ENCODE assay signal across 28 cellular contexts in genomic region chr17:28958820-28959455, GRCh38. TPM values are rescaled to one million over a fixed set of nuclear protein-coding genes. Genes with fewer than 3 reads are reported as not detected.
DNase-seq lines count a peak whose midpoint lies in the region; ATAC-seq and TF ChIP-seq lines count a peak whose summit lies in the region.
"Had no signal": no experiment of that assay in that cellular context is flagged by ENCODE, and none has a peak within 500 bp of the region (broad histone marks: within the 10 kb centered on the region; RNA-seq: fewer than 3 reads in every experiment).

No MANE protein-coding gene starts in this region.

- H3K4me2 ChIP-seq in neuronal stem cell (ENCODE audit: insufficient read depth, low read length, poor library complexity, severe bottlenecking) (no peak overlapping the region), SK-N-SH (no peak overlapping the region)

- H3K27ac Mint-ChIP-seq in activated T-cell treated with anti-CD3 and anti-CD28 coated beads, Interleukin-2, amount 50 U/mL, for 24 hours = no peak overlapping the region
- no peak overlapping the region for H3K27ac Mint-ChIP-seq in chondrocyte (ENCODE audit: unreplicated experiment)

- no peaks in the 10 kb centered on the region for H3K36me3 ChIP-seq in neuronal stem cell (replicated peaks in 1 of 2; ENCODE audit: control insufficient read depth in 2 of 2, insufficient read depth in 2 of 2, low read length in 2 of 2)
- no peaks in the 10 kb centered on the region for H3K36me3 ChIP-seq in aorta (ENCODE audit: control insufficient read depth in 1 of 2, insufficient read depth in 2 of 2, low read length in 1 of 2)
- H3K36me3 ChIP-seq in SK-N-SH (replicated peaks in 1 of 2; ENCODE audit: control insufficient read depth in 1 of 2, insufficient read depth in 2 of 2, low read length in 1 of 2) = no peaks in the 10 kb centered on the region

- no peak for TF ChIP-seq POLR2A in lower leg skin (IDR thresholded peaks at IDR 0.05)

- H3K9ac ChIP-seq in neuronal stem cell (ENCODE audit: low read depth, low read length, poor library complexity) (no peak overlapping the region), SK-N-SH (no peak overlapping the region)

- H2BK5ac ChIP-seq in neuronal stem cell (ENCODE audit: low read length) = peak overlapping the region; percentile 54

- no peak overlapping the region for H3K4me3 Mint-ChIP-seq in activated T-cell treated with anti-CD3 and anti-CD28 coated beads, Interleukin-2, amount 50 U/mL, for 24 hours
- no peak overlapping the region for H3K4me3 Mint-ChIP-seq in chondrocyte (ENCODE audit: unreplicated experiment)

- H3K4me3 ChIP-seq in neuronal stem cell (ENCODE audit: low read length in 2 of 2) = no peak overlapping the region
- H3K4me3 ChIP-seq in aorta (ENCODE audit: low read length in 2 of 2) = no peak overlapping the region
- H3K4me3 ChIP-seq in SK-N-SH (ENCODE audit: low read depth in 2 of 2, low read length in 1 of 2) = no peak overlapping the region
- no peak overlapping the region for H3K4me3 ChIP-seq in lower leg skin (ENCODE audit: low read depth, poor library complexity, severe bottlenecking)
- H3K4me3 ChIP-seq: K562, SK-N-MC had no signal

- WGBS in neuronal stem cell (ENCODE audit: extremely low coverage in 2 of 2, insufficient read length in 2 of 2, insufficient replicate concordance in 1 of 2), 2 donors = no CpG with 5 or more reads among the region's 18 CpGs
- 91 to 94% methylated on average over 18 of the region's 18 CpGs for WGBS in aorta, 2 donors
- whole genome bisulfite sequencing in SK-N-SH (ENCODE audit: low lambda C conversion rate) = 93% methylated on average over 3 of the region's 18 CpGs
- 94 to 99% methylated on average over 15 to 18 of the region's 18 CpGs for WGBS in lower leg skin, 2 donors

- no peak for TF ChIP-seq EP300 in SK-N-SH (IDR thresholded peaks at IDR 0.05; ENCODE audit: borderline replicate concordance in 1 of 2, low read depth in 1 of 2, low read length in 1 of 2)

- H3K4me1 Mint-ChIP-seq in activated T-cell treated with anti-CD3 and anti-CD28 coated beads, Interleukin-2, amount 50 U/mL, for 24 hours (ENCODE audit: low read depth) = no peaks in the 10 kb centered on the region
- H3K4me1 Mint-ChIP-seq in chondrocyte (ENCODE audit: low read depth) = no peaks in the 10 kb centered on the region

- H4K91ac ChIP-seq in neuronal stem cell (ENCODE audit: low read depth, low read length, poor library complexity) = no peak overlapping the region

- peak; percentile 27 for DNase-seq in activated T-cell treated with anti-CD3 and anti-CD28 coated beads, Interleukin-2, amount 50 U/mL, for 24 hours
- no peak for DNase-seq in activated T-cell treated with anti-CD3 and anti-CD28 coated beads, Interleukin-2, amount 50 U/mL, for 1 hour
- DNase-seq in chondrocyte (ENCODE audit: low spot score) (peak; percentile 92), neuronal stem cell (ENCODE audit: low spot score) (no peak), aorta (peak in 1 of 2 donors; percentile 73), SK-N-SH (no peak), lower leg skin (ENCODE audit: low spot score in 2 of 2) (no peak)
- DNase-seq: ACHN, Calu3, DMS79 treated with DMSO at 0.1 percent for 48 hours, GF-D8, GOT3, Kasumi-1, MV-4-11, NCI-H1105, NCI-H146, NCI-H1930, NCI-H2107, NCI-H524, NCI-H774, SIG-M5 had no signal

- no peak overlapping the region for H4K8ac ChIP-seq in neuronal stem cell (ENCODE audit: low read depth, low read length)

- H2BK15ac ChIP-seq in neuronal stem cell (ENCODE audit: low read length) = peak overlapping the region; percentile 10

- H4K20me1 ChIP-seq in SK-N-SH (ENCODE audit: insufficient read depth) = no peaks in the 10 kb centered on the region

- ATAC-seq in aorta (ENCODE audit: low FRiP score) = peak; percentile 40
- ATAC-seq in GM18498 (IDR thresholded peaks at IDR 0.05; ENCODE audit: unreplicated experiment) = no peak
- ATAC-seq: K562 had no signal

- TF ChIP-seq RAD21 in SK-N-SH (IDR thresholded peaks at IDR 0.05; ENCODE audit: low read length) = no peak

- H3K9me3 ChIP-seq in neuronal stem cell (replicated peaks in 1 of 2; ENCODE audit: control insufficient read depth in 2 of 2, insufficient read depth in 1 of 2, low read depth in 1 of 2, low read length in 2 of 2) (no peaks in the 10 kb centered on the region), aorta (ENCODE audit: control insufficient read depth, low read length) (no peaks in the 10 kb centered on the region), SK-N-SH (no peaks in the 10 kb centered on the region)

- no peak overlapping the region for H3K23ac ChIP-seq in neuronal stem cell (ENCODE audit: low read depth, low read length, poor library complexity)

- H3K36me3 Mint-ChIP-seq in activated T-cell treated with anti-CD3 and anti-CD28 coated beads, Interleukin-2, amount 50 U/mL, for 24 hours (ENCODE audit: low read depth) = no peaks in the 10 kb centered on the region
- H3K36me3 Mint-ChIP-seq in chondrocyte (ENCODE audit: low read depth) = no peaks in the 10 kb centered on the region

- H3K9me2 ChIP-seq in SK-N-SH = no peaks in the 10 kb centered on the region

- H3K4me1 ChIP-seq in neuronal stem cell (ENCODE audit: control insufficient read depth in 2 of 2, insufficient read depth in 1 of 2, low read depth in 1 of 2, low read length in 2 of 2) (no peaks in the 10 kb centered on the region), aorta (ENCODE audit: control insufficient read depth in 1 of 2, insufficient read depth in 2 of 2, low read length in 2 of 2) (no peaks in the 10 kb centered on the region), SK-N-SH (ENCODE audit: control insufficient read depth in 1 of 2, insufficient read depth in 2 of 2, low read depth in 1 of 2, low read length in 1 of 2) (no peaks in the 10 kb centered on the region)

- POLR2A ChIA-PET in SK-N-SH (lab: Yijun Ruan, JAX) = no interaction called here

- no peak overlapping the region for H3K14ac ChIP-seq in neuronal stem cell (ENCODE audit: low read length)

- H3K18ac ChIP-seq in neuronal stem cell (ENCODE audit: low read length) = no peak overlapping the region

- TF ChIP-seq CTCF in chondrocyte (IDR thresholded peaks at IDR 0.05) (no peak), SK-N-SH (IDR thresholded peaks at IDR 0.05) (no peak), lower leg skin (IDR thresholded peaks at IDR 0.05) (no peak)

- no peak overlapping the region for H2AFZ ChIP-seq in neuronal stem cell (ENCODE audit: low read length)
- no peak overlapping the region for H2AFZ ChIP-seq in SK-N-SH (ENCODE audit: low read depth)

- H3K79me1 ChIP-seq in neuronal stem cell (ENCODE audit: low read depth, low read length) = no peaks in the 10 kb centered on the region

- H2BK120ac ChIP-seq in neuronal stem cell (ENCODE audit: low read depth, low read length) = no peak overlapping the region

- H3K27ac ChIP-seq in neuronal stem cell (replicated peaks; ENCODE audit: low read length) (no peak overlapping the region), aorta (ENCODE audit: low read depth in 1 of 2, low read length in 2 of 2) (no peak overlapping the region), SK-N-SH (ENCODE audit: low read depth in 2 of 2, low read length in 1 of 2) (no peak overlapping the region)
- H3K27ac ChIP-seq: 22Rv1, SK-N-MC had no signal

- no peaks in the 10 kb centered on the region for H3K9me3 Mint-ChIP-seq in activated T-cell treated with anti-CD3 and anti-CD28 coated beads, Interleukin-2, amount 50 U/mL, for 24 hours
- no peaks in the 10 kb centered on the region for H3K9me3 Mint-ChIP-seq in chondrocyte (ENCODE audit: low read depth)

- no peaks in the 10 kb centered on the region for H3K27me3 ChIP-seq in neuronal stem cell (ENCODE audit: control insufficient read depth in 3 of 3, insufficient read depth in 3 of 3, low read depth in 1 of 3, low read length in 3 of 3)
- no peaks in the 10 kb centered on the region for H3K27me3 ChIP-seq in aorta (ENCODE audit: control insufficient read depth in 1 of 2, insufficient read depth in 2 of 2, low read length in 1 of 2)
- no peaks in the 10 kb centered on the region for H3K27me3 ChIP-seq in SK-N-SH (ENCODE audit: insufficient read depth)

- H3F3A ChIP-seq in SK-N-SH (replicated peaks; ENCODE audit: insufficient read depth) = no peaks in the 10 kb centered on the region

- H3K4ac ChIP-seq in neuronal stem cell (ENCODE audit: low read length) = no peak overlapping the region

- no peaks in the 10 kb centered on the region for H3K79me2 ChIP-seq in SK-N-SH (ENCODE audit: insufficient read depth)

- no peak overlapping the region for H2BK12ac ChIP-seq in neuronal stem cell (ENCODE audit: low read length)

- H3K27me3 Mint-ChIP-seq in activated T-cell treated with anti-CD3 and anti-CD28 coated beads, Interleukin-2, amount 50 U/mL, for 24 hours = peaks cover 10% of the 10 kb centered on the region
- H3K27me3 Mint-ChIP-seq in chondrocyte (ENCODE audit: low read depth) = peaks cover 11% of the 10 kb centered on the region

- intact Hi-C loops in aorta (cut with DNase I) (loop anchor here in 1 of 2 donors (10.0 kb wide), 1 partner anchor 624 kb away; the partner anchor contains the start of genes IFT20 and TNFAIP1), lower leg skin (cut with DNase I; ENCODE audit: low total_unique reads) (no loop called here)

- peak overlapping the region; percentile 61 for H2AK5ac ChIP-seq in neuronal stem cell (ENCODE audit: low read depth, low read length)

- CTCF ChIA-PET in SK-N-SH (lab: Yijun Ruan, JAX) = interaction anchor here (0.6 to 15.3 kb wide), 2 partner anchors 154 to 177 kb away, joined by 3 to 947 read pairs; no protein-coding TSS in a partner anchor

RNA-seq across cellular contexts. Expression of gene PHF12, which starts 7.6 kb away (rescaled TPM):
- total RNA-seq in chondrocyte = 30.2 to 49.2 TPM (median 33.6 TPM) in 3 replicates
- 24.9 TPM for polyA plus RNA-seq in neuronal stem cell (2013, experiment 1 of 2)
- 24.3 TPM for polyA plus RNA-seq in neuronal stem cell (2013, experiment 2 of 2)
- 10 to 100 TPM; 30.5 to 47.0 TPM for total RNA-seq in aorta
- polyA plus RNA-seq in aorta = 10 to 100 TPM; 10.1 to 29.4 TPM
- 17.8 and 24.0 TPM in 2 replicates for polyA plus RNA-seq in SK-N-SH (2012; rRNA removed)
- 12.2 and 17.3 TPM in 2 replicates for polyA plus RNA-seq in SK-N-SH (2012; cell fraction: cytosol; rRNA removed)
- 53.0 and 68.5 TPM in 2 replicates for polyA plus RNA-seq in SK-N-SH (2012; cell fraction: nucleus; rRNA removed)
- 10 to 100 TPM; 24.4 to 52.9 (median 42.7) TPM for total RNA-seq in lower leg skin

RNA-seq across cellular contexts. Expression of gene SEZ6, which starts 46.9 kb away (rescaled TPM):
- total RNA-seq in chondrocyte = 0.35 to 0.46 TPM in 2 of 3 replicates, not detected in the other
- polyA plus RNA-seq in neuronal stem cell (2013, experiment 1 of 2) = 0.04 TPM
- polyA plus RNA-seq in neuronal stem cell (2013, experiment 2 of 2) = 0.04 TPM
- total RNA-seq in aorta = not detected
- polyA plus RNA-seq in aorta = not detected
- polyA plus RNA-seq in SK-N-SH (2012; rRNA removed) = 0.12 and 0.37 TPM in 2 replicates
- polyA plus RNA-seq in SK-N-SH (2012; cell fraction: cytosol; rRNA removed) = 0.19 and 0.43 TPM in 2 replicates
- polyA plus RNA-seq in SK-N-SH (2012; cell fraction: nucleus; rRNA removed) = 0.34 and 0.36 TPM in 2 replicates
- not detected for total RNA-seq in lower leg skin
- total RNA-seq: Calu3, HT-29, K562, M059J had no signal
- polyA plus RNA-seq: BJ, K562 had no signal

RNA-seq across cellular contexts. Expression of gene DHRS13, which starts 56.1 kb away (rescaled TPM):
- total RNA-seq in chondrocyte (4.4 to 6.0 TPM (median 5.8 TPM) in 3 replicates), aorta (1 to 10 TPM; 4.3 to 6.1 TPM), lower leg skin (10 to 100 TPM; 19.2 to 22.9 (median 19.5) TPM)
- 15.4 TPM for polyA plus RNA-seq in neuronal stem cell (2013, experiment 1 of 2)
- 14.5 TPM for polyA plus RNA-seq in neuronal stem cell (2013, experiment 2 of 2)
- polyA plus RNA-seq in aorta (1 to 10 TPM in 1 of 2 donors, under 1 TPM in 1; 0.75 to 2.7 TPM), SK-N-SH (2012; rRNA removed) (7.4 and 7.6 TPM in 2 replicates)
- 6.3 and 7.5 TPM in 2 replicates for polyA plus RNA-seq in SK-N-SH (2012; cell fraction: cytosol; rRNA removed)
- 5.2 and 7.9 TPM in 2 replicates for polyA plus RNA-seq in SK-N-SH (2012; cell fraction: nucleus; rRNA removed)

Comparison
In these comparisons a context has a peak if more than half of its experiments do, and no peak if none do; other contexts are left out.
1. DNase-seq: peak in activated T-cell treated with anti-CD3 and anti-CD28 coated beads, Interleukin-2, amount 50 U/mL, for 24 hours (single experiment) and chondrocyte (single experiment); none in activated T-cell treated with anti-CD3 and anti-CD28 coated beads, Interleukin-2, amount 50 U/mL, for 1 hour (single experiment), neuronal stem cell (single experiment), SK-N-SH (single experiment) and lower leg skin (0 of 2).